In the genomic region with DNA sequence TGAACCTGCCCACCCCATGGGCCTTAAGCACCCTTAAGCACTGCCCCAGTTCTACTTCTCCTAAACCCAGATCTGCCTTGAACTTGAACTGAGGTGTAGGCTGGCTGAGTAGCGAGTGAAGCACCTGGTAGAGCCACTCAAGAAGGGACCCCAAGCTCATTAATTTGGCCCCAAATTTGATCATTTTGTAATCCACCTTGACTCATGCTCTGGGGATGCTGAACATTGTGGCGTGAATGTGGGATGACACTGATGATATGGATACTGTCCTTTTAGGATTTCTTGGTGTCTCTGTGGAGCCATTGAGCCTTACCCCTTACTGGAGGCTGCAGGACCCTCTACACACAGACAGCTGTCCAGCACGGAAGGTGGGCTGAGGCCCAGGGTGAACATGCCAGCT, we compare ENCODE assay signal across 8 cellular contexts. TPM values are rescaled to one million over a fixed set of nuclear protein-coding genes. Genes with fewer than 3 reads are reported as not detected.
"Had no signal": no experiment of that assay in that cellular context is flagged by ENCODE, and none has a peak within 500 bp of the region (broad histone marks: within the 10 kb centered on the region; RNA-seq: fewer than 3 reads in every experiment).

A gene (plus strand): TSS at position 301 of the 400 bp plus-strand sequence. CDS start 91 bp downstream, at position 392.

- H3K9me3 Mint-ChIP-seq: IgD-negative memory B cell had no signal

- FAIRE-seq: HepG2, HTR-8/SVneo, K562 had no signal

- H3K4me3 ChIP-seq: K562 had no signal

- H3K36me3 Mint-ChIP-seq: IgD-negative memory B cell had no signal

- H3K27me3 Mint-ChIP-seq: IgD-negative memory B cell had no signal

- DNase-seq: KBM-7 had no signal

- ATAC-seq: HepG2, K562 had no signal

- H3K4me3 Mint-ChIP-seq: IgD-negative memory B cell had no signal

- H3K27ac ChIP-seq: HL-60 had no signal

RNA-seq across cellular contexts. Expression of the gene that starts here (rescaled TPM):
- total RNA-seq: HepG2, HT-29, HT1080, K562 had no signal
- polyA plus RNA-seq: HepG2 had no signal
